In the genomic region with DNA sequence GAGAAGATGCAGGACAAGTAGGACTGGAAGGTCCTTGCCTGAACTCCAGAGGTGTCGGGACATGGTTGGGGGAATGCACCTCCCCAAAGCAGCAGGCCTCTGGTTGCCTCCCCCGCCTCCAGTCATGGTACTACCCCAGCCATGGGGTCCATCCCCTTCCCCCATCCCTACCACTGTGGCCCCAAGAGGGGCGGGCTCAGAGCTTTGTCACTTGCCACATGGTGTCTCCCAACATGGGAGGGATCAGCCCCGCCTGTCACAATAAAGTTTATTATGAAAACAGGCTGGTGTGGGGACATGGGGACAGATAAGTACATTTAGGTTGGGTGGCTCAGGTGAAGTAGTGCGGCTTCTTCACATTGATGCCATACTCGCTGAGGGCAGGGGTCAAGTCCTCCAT, we compare ENCODE assay signal across 11 cellular contexts. TPM values are rescaled to one million over a fixed set of nuclear protein-coding genes. Genes with fewer than 3 reads are reported as not detected.
DNase-seq lines count a peak whose midpoint lies in the region; ATAC-seq, FAIRE-seq and TF ChIP-seq lines count a peak whose summit lies in the region.
"Had no signal": no experiment of that assay in that cellular context is flagged by ENCODE, and none has a peak within 500 bp of the region (broad histone marks: within the 10 kb centered on the region; RNA-seq: fewer than 3 reads in every experiment).

No MANE protein-coding gene starts in this region.

- dilution Hi-C loops in endothelial cell of umbilical vein (cut with MboI; ENCODE audit: extremely low pct_ligation_motif_present, low sequenced_read_pairs), result no loop called here

- POLR2A ChIA-PET in CD4-positive, alpha-beta memory T cell (lab: Charles Lee; ENCODE audit: partially characterized antibody), result interaction anchor here (1.0 to 9.6 kb wide), 9 partner anchors 7 to 135 kb away, joined by 3 to 172 read pairs (median 45); a partner anchor contains a TSS
- POLR2A ChIA-PET in Panc1 (lab: Charles Lee) (no interaction called here), endothelial cell of umbilical vein (lab: Charles Lee) (no interaction called here)

- no peaks in the 10 kb centered on the region for H3K9me3 Mint-ChIP-seq in CD4-positive, alpha-beta memory T cell

- intact Hi-C loops in CD4-positive, alpha-beta memory T cell (cut with micrococcal nuclease), result loop anchor here (10.0 kb wide), 1 partner anchor 196 kb away; a partner anchor contains a TSS
- intact Hi-C loops in Panc1 (cut with micrococcal nuclease; ENCODE audit: unreplicated experiment) (loop anchor here (5.0 kb wide), 1 partner anchor 72 kb away; a partner anchor contains a TSS), endothelial cell of umbilical vein (cut with micrococcal nuclease) (no loop called here)

- H3K4me1 ChIP-seq in CD4-positive, alpha-beta memory T cell (ENCODE audit: insufficient read depth, low read length), result peaks cover 62% of the 10 kb centered on the region
- H3K4me1 ChIP-seq in Panc1 (ENCODE audit: control insufficient read depth, insufficient read depth, low read length) (peaks cover 46% of the 10 kb centered on the region), endothelial cell of umbilical vein (ENCODE audit: control insufficient read depth, extremely low read depth, insufficient read depth, low read length) (peaks cover 58% of the 10 kb centered on the region), tibial nerve (peaks cover 0 to 70% (median 33%) of the 10 kb centered on the region in 4 donors)

- no peak for DNase-seq in CD4-positive, alpha-beta memory T cell
- DNase-seq in Panc1 (ENCODE audit: low read depth, low spot score) (no peak), endothelial cell of umbilical vein (ENCODE audit: low read depth, low spot score) (no peak), omental fat pad (ENCODE audit: low spot score) (peak; percentile 17), NCI-H1417 (lab: John Stamatoyannopoulos, UW) (no peak), tibial nerve (ENCODE audit: low spot score in 2 of 2) (no peak)
- DNase-seq: foreskin keratinocyte, NCI-H1092 had no signal

- peak overlapping the region; percentile 63 to 94 (median 91) for H3K4me3 Mint-ChIP-seq in CD4-positive, alpha-beta memory T cell

- no peak for TF ChIP-seq EP300 in tibial nerve (IDR thresholded peaks at IDR 0.05)

- no peaks in the 10 kb centered on the region for H3K27me3 ChIP-seq in CD4-positive, alpha-beta memory T cell (ENCODE audit: insufficient read depth, low read length)
- H3K27me3 ChIP-seq in Panc1 (ENCODE audit: control insufficient read depth, insufficient read depth, low read length) (no peaks in the 10 kb centered on the region), endothelial cell of umbilical vein (ENCODE audit: control insufficient read depth in 2 of 2, insufficient read depth in 2 of 2, low read length in 2 of 2) (no peaks in the 10 kb centered on the region), tibial nerve (no peaks in the 10 kb centered on the region)
- H3K27me3 ChIP-seq: foreskin keratinocyte had no signal

- in situ Hi-C loops in Panc1 (cut with HindIII; ENCODE audit: low pct_unique_long_range_greater_than_20kb, low sequenced_read_pairs), result no loop called here

- WGBS in tibial nerve, 2 donors, result 84 to 86% methylated on average over 6 of the region's 6 CpGs

- H3K27ac ChIP-seq in CD4-positive, alpha-beta memory T cell (ENCODE audit: low read depth, low read length), result peak overlapping the region; percentile 87
- H3K27ac ChIP-seq in Panc1 (ENCODE audit: low read length) (peak overlapping the region; percentile 87), endothelial cell of umbilical vein (ENCODE audit: insufficient read depth, low read depth, low read length) (peak overlapping the region; percentile 89), tibial nerve (peak overlapping the region in 2 of 4 donors; percentile 98 to 100)

- H3K4me3 ChIP-seq in CD4-positive, alpha-beta memory T cell (ENCODE audit: low read length in 2 of 2), result no peak overlapping the region
- H3K4me3 ChIP-seq in Panc1 (ENCODE audit: low read depth in 2 of 2, low read length in 2 of 2) (peak overlapping the region; percentile 57 to 94), endothelial cell of umbilical vein (replicated peaks in 1 of 3; ENCODE audit: insufficient read depth in 1 of 3, low read depth in 1 of 3, low read length in 3 of 3) (no peak overlapping the region), tibial nerve (peak overlapping the region in 1 of 4 donors; percentile 78)

- H3K27ac Mint-ChIP-seq in CD4-positive, alpha-beta memory T cell, result peak overlapping the region in 6 of 7 donors; percentile 75 to 97 (median 95)

- H3K36me3 Mint-ChIP-seq in CD4-positive, alpha-beta memory T cell, result peaks cover 15 to 51% of the 10 kb centered on the region in 2 donors

- H3K4me2 ChIP-seq in endothelial cell of umbilical vein (ENCODE audit: insufficient read depth, low read length), result peak overlapping the region; percentile 84

- no peaks in the 10 kb centered on the region for H3K9me1 ChIP-seq in endothelial cell of umbilical vein (replicated peaks; ENCODE audit: control insufficient read depth, extremely low read depth, insufficient read depth, low read length)

- no peaks in the 10 kb centered on the region for H4K20me1 ChIP-seq in endothelial cell of umbilical vein (replicated peaks; ENCODE audit: control insufficient read depth, extremely low read depth, insufficient read depth, low read length)

- no peak for TF ChIP-seq CTCF in Panc1 (IDR thresholded peaks at IDR 0.05)
- no peak for TF ChIP-seq CTCF in endothelial cell of umbilical vein (IDR thresholded peaks at IDR 0.05; ENCODE audit: extremely low read depth in 1 of 2, insufficient read depth in 1 of 2, low read depth in 1 of 2, low read length in 2 of 2)
- no peak for TF ChIP-seq CTCF in omental fat pad (IDR thresholded peaks at IDR 0.05)
- TF ChIP-seq CTCF in tibial nerve (IDR thresholded peaks at IDR 0.05), result no peak

- H3K79me2 ChIP-seq in endothelial cell of umbilical vein (ENCODE audit: control insufficient read depth, insufficient read depth, low read length), result peaks cover 46% of the 10 kb centered on the region

- H3K4me1 Mint-ChIP-seq in CD4-positive, alpha-beta memory T cell, result peaks cover 1 to 34% (median 31%) of the 10 kb centered on the region in 4 donors

- no peaks in the 10 kb centered on the region for H3K27me3 Mint-ChIP-seq in CD4-positive, alpha-beta memory T cell

- BruUV-seq in Panc1 (replicated peaks; lab: Mats Ljungman, UMichigan) (no TSS peak), endothelial cell of umbilical vein (replicated peaks; lab: Mats Ljungman, UMichigan) (no TSS peak)

- no peaks in the 10 kb centered on the region for H3K9me3 ChIP-seq in CD4-positive, alpha-beta memory T cell (ENCODE audit: control insufficient read depth in 1 of 2, low read length in 2 of 2)
- H3K9me3 ChIP-seq in Panc1 (ENCODE audit: control insufficient read depth, insufficient read depth, low read depth, low read length), result no peaks in the 10 kb centered on the region
- H3K9me3 ChIP-seq in endothelial cell of umbilical vein (replicated peaks; ENCODE audit: control insufficient read depth, insufficient read depth, low read length), result no peaks in the 10 kb centered on the region
- H3K9me3 ChIP-seq in tibial nerve, result no peaks in the 10 kb centered on the region

- no peak for FAIRE-seq in endothelial cell of umbilical vein (lab: Jason Lieb, UNC)

- no peak overlapping the region for H2AFZ ChIP-seq in endothelial cell of umbilical vein (ENCODE audit: low read depth, low read length)

- no peak overlapping the region for H3K9ac ChIP-seq in endothelial cell of umbilical vein (replicated peaks; ENCODE audit: extremely low read depth, insufficient read depth, low read length)

- no peak for TF ChIP-seq POLR2A in endothelial cell of umbilical vein (IDR thresholded peaks at IDR 0.05; ENCODE audit: low read depth, low read length)
- TF ChIP-seq POLR2A in tibial nerve (IDR thresholded peaks at IDR 0.05), result no peak

- ATAC-seq in Panc1 (no peak), omental fat pad (ENCODE audit: low FRiP score) (no peak), GM21423 (IDR thresholded peaks at IDR 0.05; ENCODE audit: unreplicated experiment) (no peak), HG02970 (IDR thresholded peaks at IDR 0.05; ENCODE audit: low FRiP score, unreplicated experiment) (no peak)
- ATAC-seq: activated CD4-positive, CD25-positive, alpha-beta regulatory T cell treated with anti-CD3 and anti-CD28 coated beads, Interleukin-2, amount 50 U/mL, for 24 hours; foreskin keratinocyte had no signal

- H3K36me3 ChIP-seq in CD4-positive, alpha-beta memory T cell (ENCODE audit: insufficient read depth, low read length), result peaks cover 45% of the 10 kb centered on the region
- H3K36me3 ChIP-seq in Panc1 (ENCODE audit: control insufficient read depth, insufficient read depth, low read length) (peaks cover 29% of the 10 kb centered on the region), endothelial cell of umbilical vein (ENCODE audit: control insufficient read depth in 2 of 2, extremely low read depth in 1 of 2, insufficient read depth in 2 of 2, low read length in 2 of 2) (peaks cover 33 to 41% of the 10 kb centered on the region in 2 experiments), tibial nerve (peaks cover 7 to 59% (median 32%) of the 10 kb centered on the region in 3 donors)

- CTCF ChIA-PET in CD4-positive, alpha-beta memory T cell (lab: Charles Lee; ENCODE audit: partially characterized antibody), result interaction anchor here (0.8 to 4.1 kb wide), 3 partner anchors 57 to 127 kb away, joined by 3 to 56 read pairs (median 26); a partner anchor contains a TSS
- CTCF ChIA-PET in Panc1 (lab: Charles Lee), result no interaction called here
- CTCF ChIA-PET in endothelial cell of umbilical vein (lab: Charles Lee), result interaction anchor here (2.8 to 4.5 kb wide), 2 partner anchors 73 to 80 kb away, joined by 19 to 43 read pairs; a partner anchor contains a TSS

RNA-seq across cellular contexts. Expression of a gene that starts 1.4 kb away (rescaled TPM):
- 100 to 1,000 TPM; 116 to 120 TPM for total RNA-seq in CD4-positive, alpha-beta memory T cell
- 100 to 1,000 TPM; 171 to 367 TPM for polyA plus RNA-seq in CD4-positive, alpha-beta memory T cell
- 387 TPM for total RNA-seq in Panc1 (2021; ENCODE audit: unreplicated experiment)
- polyA plus RNA-seq in Panc1 (2012; ENCODE audit: insufficient read length), result 549 TPM
- 86.2 and 105 TPM in 2 replicates for total RNA-seq in endothelial cell of umbilical vein
- polyA plus RNA-seq in endothelial cell of umbilical vein, result 149 and 208 TPM in 2 replicates
- polyA plus RNA-seq in endothelial cell of umbilical vein (2011; cell fraction: cytosol; rRNA removed), result 153 and 155 TPM in 2 replicates
- polyA plus RNA-seq in endothelial cell of umbilical vein (2011; cell fraction: nucleus; rRNA removed), result 91.4 and 134 TPM in 2 replicates
- polyA plus RNA-seq in endothelial cell of umbilical vein (2012), result 213 and 235 TPM in 2 replicates
- 80.6 and 94.6 TPM in 2 replicates for polyA minus RNA-seq in endothelial cell of umbilical vein
- 63.8 TPM for polyA minus RNA-seq in endothelial cell of umbilical vein (2011; cell fraction: cytosol; rRNA and poly(A)+ RNA removed)
- 21.2 and 22.1 TPM in 2 replicates for polyA minus RNA-seq in endothelial cell of umbilical vein (2011; cell fraction: nucleus; rRNA and poly(A)+ RNA removed)
- total RNA-seq in omental fat pad, result 10 to 100 TPM; 31.9 to 52.6 (median 37.1) TPM
- total RNA-seq in tibial nerve, result 100 to 1,000 TPM; 148 to 235 (median 155) TPM

RNA-seq across cellular contexts. Expression of a gene that starts 7.0 kb away (rescaled TPM):
- total RNA-seq in CD4-positive, alpha-beta memory T cell, result 100 to 1,000 TPM; 131 to 132 TPM
- polyA plus RNA-seq in CD4-positive, alpha-beta memory T cell, result 100 to 1,000 TPM; 121 to 129 TPM
- total RNA-seq in Panc1 (2021; ENCODE audit: unreplicated experiment), result 204 TPM
- 463 TPM for polyA plus RNA-seq in Panc1 (2012; ENCODE audit: insufficient read length)
- 221 and 233 TPM in 2 replicates for total RNA-seq in endothelial cell of umbilical vein
- polyA plus RNA-seq in endothelial cell of umbilical vein, result 296 and 299 TPM in 2 replicates
- polyA plus RNA-seq in endothelial cell of umbilical vein (2011; cell fraction: cytosol; rRNA removed), result 264 and 294 TPM in 2 replicates
- polyA plus RNA-seq in endothelial cell of umbilical vein (2011; cell fraction: nucleus; rRNA removed), result 453 and 501 TPM in 2 replicates
- polyA plus RNA-seq in endothelial cell of umbilical vein (2012), result 152 and 160 TPM in 2 replicates
- 221 and 253 TPM in 2 replicates for polyA minus RNA-seq in endothelial cell of umbilical vein
- 85.9 TPM for polyA minus RNA-seq in endothelial cell of umbilical vein (2011; cell fraction: cytosol; rRNA and poly(A)+ RNA removed)
- polyA minus RNA-seq in endothelial cell of umbilical vein (2011; cell fraction: nucleus; rRNA and poly(A)+ RNA removed), result 81.1 and 90.3 TPM in 2 replicates
- 100 to 1,000 TPM in 3 of 4 donors, 10 to 100 TPM in 1; 92.1 to 189 (median 118) TPM for total RNA-seq in omental fat pad
- 100 to 1,000 TPM; 139 to 148 (median 140) TPM for total RNA-seq in tibial nerve

RNA-seq across cellular contexts. Expression of a gene that starts 7.2 kb away (rescaled TPM):
- total RNA-seq in CD4-positive, alpha-beta memory T cell, result 10 to 100 TPM; 29.9 to 36.0 TPM
- 10 to 100 TPM; 19.5 to 28.4 TPM for polyA plus RNA-seq in CD4-positive, alpha-beta memory T cell
- total RNA-seq in Panc1 (2021; ENCODE audit: unreplicated experiment) (23.1 TPM), endothelial cell of umbilical vein (19.4 and 23.3 TPM in 2 replicates), omental fat pad (10 to 100 TPM; 16.9 to 30.4 (median 19.3) TPM), tibial nerve (10 to 100 TPM; 13.9 to 34.1 (median 18.2) TPM)
- polyA plus RNA-seq in Panc1 (2012; ENCODE audit: insufficient read length), result 15.3 TPM
- polyA plus RNA-seq in endothelial cell of umbilical vein, result 6.4 and 7.2 TPM in 2 replicates
- 10.6 and 12.4 TPM in 2 replicates for polyA plus RNA-seq in endothelial cell of umbilical vein (2011; cell fraction: cytosol; rRNA removed)
- polyA plus RNA-seq in endothelial cell of umbilical vein (2011; cell fraction: nucleus; rRNA removed), result 19.6 and 20.2 TPM in 2 replicates
- 14.6 and 18.5 TPM in 2 replicates for polyA plus RNA-seq in endothelial cell of umbilical vein (2012)
- polyA minus RNA-seq in endothelial cell of umbilical vein, result 8.9 and 14.9 TPM in 2 replicates
- polyA minus RNA-seq in endothelial cell of umbilical vein (2011; cell fraction: cytosol; rRNA and poly(A)+ RNA removed), result 11.8 TPM
- 15.7 and 17.2 TPM in 2 replicates for polyA minus RNA-seq in endothelial cell of umbilical vein (2011; cell fraction: nucleus; rRNA and poly(A)+ RNA removed)

RNA-seq across cellular contexts. Expression of a gene that starts 8.6 kb away (rescaled TPM):
- total RNA-seq in CD4-positive, alpha-beta memory T cell, result 100 to 1,000 TPM; 194 to 198 TPM
- polyA plus RNA-seq in CD4-positive, alpha-beta memory T cell, result 100 to 1,000 TPM; 103 to 144 TPM
- total RNA-seq in Panc1 (2021; ENCODE audit: unreplicated experiment) (200 TPM), endothelial cell of umbilical vein (101 and 124 TPM in 2 replicates), omental fat pad (10 to 100 TPM; 73.8 to 95.0 (median 83.9) TPM), tibial nerve (10 to 100 TPM; 45.6 to 81.3 (median 58.0) TPM)
- polyA plus RNA-seq in Panc1 (2012; ENCODE audit: insufficient read length), result 200 TPM
- 219 and 224 TPM in 2 replicates for polyA plus RNA-seq in endothelial cell of umbilical vein
- polyA plus RNA-seq in endothelial cell of umbilical vein (2011; cell fraction: cytosol; rRNA removed), result 99.6 and 106 TPM in 2 replicates
- 233 and 244 TPM in 2 replicates for polyA plus RNA-seq in endothelial cell of umbilical vein (2011; cell fraction: nucleus; rRNA removed)
- polyA plus RNA-seq in endothelial cell of umbilical vein (2012), result 144 and 174 TPM in 2 replicates
- 171 and 223 TPM in 2 replicates for polyA minus RNA-seq in endothelial cell of umbilical vein
- polyA minus RNA-seq in endothelial cell of umbilical vein (2011; cell fraction: cytosol; rRNA and poly(A)+ RNA removed), result 50.7 TPM
- polyA minus RNA-seq in endothelial cell of umbilical vein (2011; cell fraction: nucleus; rRNA and poly(A)+ RNA removed), result 61.0 and 85.1 TPM in 2 replicates

RNA-seq across cellular contexts. Expression of a gene that starts 45.0 kb away (rescaled TPM):
- total RNA-seq in CD4-positive, alpha-beta memory T cell, result 1 to 10 TPM; 6.4 to 6.7 TPM
- 1 to 10 TPM in 1 of 2 donors, under 1 TPM in 1; 0.47 to 2.5 TPM for polyA plus RNA-seq in CD4-positive, alpha-beta memory T cell
- total RNA-seq in Panc1 (2021; ENCODE audit: unreplicated experiment) (2.2 TPM), endothelial cell of umbilical vein (73.0 and 73.1 TPM in 2 replicates), omental fat pad (10 to 100 TPM; 12.6 to 26.3 (median 19.4) TPM), tibial nerve (10 to 100 TPM; 12.6 to 27.8 (median 20.1) TPM)
- 2.8 TPM for polyA plus RNA-seq in Panc1 (2012; ENCODE audit: insufficient read length)
- polyA plus RNA-seq in endothelial cell of umbilical vein, result 56.2 and 64.2 TPM in 2 replicates
- polyA plus RNA-seq in endothelial cell of umbilical vein (2011; cell fraction: cytosol; rRNA removed), result 31.1 and 35.9 TPM in 2 replicates
- polyA plus RNA-seq in endothelial cell of umbilical vein (2011; cell fraction: nucleus; rRNA removed), result 89.5 and 105 TPM in 2 replicates
- polyA plus RNA-seq in endothelial cell of umbilical vein (2012), result 52.6 and 58.4 TPM in 2 replicates
- 125 and 133 TPM in 2 replicates for polyA minus RNA-seq in endothelial cell of umbilical vein
- polyA minus RNA-seq in endothelial cell of umbilical vein (2011; cell fraction: cytosol; rRNA and poly(A)+ RNA removed), result not detected
- polyA minus RNA-seq in endothelial cell of umbilical vein (2011; cell fraction: nucleus; rRNA and poly(A)+ RNA removed), result 59.4 and 70.9 TPM in 2 replicates

Comparison
In these comparisons a context has a peak if more than half of its experiments do, and no peak if none do; other contexts are left out.
1. H3K4me3 ChIP-seq: peak in Panc1 (2 of 2); none in CD4-positive, alpha-beta memory T cell (0 of 2) and endothelial cell of umbilical vein (0 of 3).